In the genomic region with DNA sequence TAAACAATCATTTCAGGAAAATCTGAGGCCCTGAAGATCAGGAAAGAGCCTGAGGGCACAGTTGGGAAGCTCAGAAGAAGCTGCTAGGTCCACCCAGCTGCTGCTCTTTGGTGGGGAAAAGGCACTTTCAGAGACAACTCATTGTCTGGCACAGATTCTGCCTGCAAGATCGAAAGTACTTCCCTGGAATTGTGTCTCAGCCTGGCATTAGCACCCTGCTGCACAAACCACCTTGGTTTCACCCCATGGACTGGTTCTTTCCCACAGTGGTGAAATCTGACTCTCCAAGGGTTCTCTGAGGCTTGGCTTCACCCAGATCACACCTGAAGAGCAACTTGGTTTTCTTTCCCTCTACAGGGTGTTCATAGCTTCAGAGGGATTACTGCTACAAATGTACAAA, we compare ENCODE assay signal across 1 cellular context.
A peak's percentile ranks its signal among the peaks of the same experiment; 100 is the strongest.
TF ChIP-seq lines count a peak whose summit lies in the region.

No MANE protein-coding gene starts in this region.

TF ChIP-seq in HEK293, 187 proteins besides CTCF, POLR2A, EP300 and RAD21 (continues in another document):
- TF ChIP-seq, protein P1, sequence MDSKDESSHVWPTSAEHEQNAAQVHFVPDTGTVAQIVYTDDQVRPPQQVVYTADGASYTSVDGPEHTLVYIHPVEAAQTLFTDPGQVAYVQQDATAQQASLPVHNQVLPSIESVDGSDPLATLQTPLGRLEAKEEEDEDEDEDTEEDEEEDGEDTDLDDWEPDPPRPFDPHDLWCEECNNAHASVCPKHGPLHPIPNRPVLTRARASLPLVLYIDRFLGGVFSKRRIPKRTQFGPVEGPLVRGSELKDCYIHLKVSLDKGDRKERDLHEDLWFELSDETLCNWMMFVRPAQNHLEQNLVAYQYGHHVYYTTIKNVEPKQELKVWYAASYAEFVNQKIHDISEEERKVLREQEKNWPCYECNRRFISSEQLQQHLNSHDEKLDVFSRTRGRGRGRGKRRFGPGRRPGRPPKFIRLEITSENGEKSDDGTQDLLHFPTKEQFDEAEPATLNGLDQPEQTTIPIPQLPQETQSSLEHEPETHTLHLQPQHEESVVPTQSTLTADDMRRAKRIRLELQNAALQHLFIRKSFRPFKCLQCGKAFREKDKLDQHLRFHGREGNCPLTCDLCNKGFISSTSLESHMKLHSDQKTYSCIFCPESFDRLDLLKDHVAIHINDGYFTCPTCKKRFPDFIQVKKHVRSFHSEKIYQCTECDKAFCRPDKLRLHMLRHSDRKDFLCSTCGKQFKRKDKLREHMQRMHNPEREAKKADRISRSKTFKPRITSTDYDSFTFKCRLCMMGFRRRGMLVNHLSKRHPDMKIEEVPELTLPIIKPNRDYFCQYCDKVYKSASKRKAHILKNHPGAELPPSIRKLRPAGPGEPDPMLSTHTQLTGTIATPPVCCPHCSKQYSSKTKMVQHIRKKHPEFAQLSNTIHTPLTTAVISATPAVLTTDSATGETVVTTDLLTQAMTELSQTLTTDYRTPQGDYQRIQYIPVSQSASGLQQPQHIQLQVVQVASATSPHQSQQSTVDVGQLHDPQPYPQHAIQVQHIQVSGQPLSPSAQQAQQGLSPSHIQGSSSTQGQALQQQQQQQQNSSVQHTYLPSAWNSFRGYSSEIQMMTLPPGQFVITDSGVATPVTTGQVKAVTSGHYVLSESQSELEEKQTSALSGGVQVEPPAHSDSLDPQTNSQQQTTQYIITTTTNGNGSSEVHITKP (tag by site-specific recombination; IDR thresholded peaks at IDR 0.05) = peak; percentile 96
- TF ChIP-seq, protein P2, sequence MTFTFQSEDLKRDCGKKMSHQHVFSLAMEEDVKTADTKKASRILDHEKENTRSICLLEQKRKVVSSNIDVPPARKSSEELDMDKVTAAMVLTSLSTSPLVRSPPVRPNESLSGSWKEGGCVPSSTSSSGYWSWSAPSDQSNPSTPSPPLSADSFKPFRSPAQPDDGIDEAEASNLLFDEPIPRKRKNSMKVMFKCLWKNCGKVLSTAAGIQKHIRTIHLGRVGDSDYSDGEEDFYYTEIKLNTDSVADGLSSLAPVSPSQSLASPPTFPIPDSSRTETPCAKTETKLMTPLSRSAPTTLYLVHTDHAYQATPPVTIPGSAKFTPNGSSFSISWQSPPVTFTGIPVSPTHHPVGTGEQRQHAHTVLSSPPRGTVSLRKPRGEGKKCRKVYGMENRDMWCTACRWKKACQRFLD (tag by site-specific recombination; IDR thresholded peaks at IDR 0.05) = no peak
- TF ChIP-seq ZNF48 (tag by site-specific recombination; IDR thresholded peaks at IDR 0.05) (no peak), PRDM1 (tag by site-specific recombination; IDR thresholded peaks at IDR 0.05) (0 out of 2 replicates have a peak, but pooled peaks have one; percentile 33), ZNF830 (tag by site-specific recombination; IDR thresholded peaks at IDR 0.05; ENCODE audit: low read depth) (no peak), GLIS1 (tag by site-specific recombination; IDR thresholded peaks at IDR 0.05) (peak; percentile 75), ZNF626 (tag by site-specific recombination; IDR thresholded peaks at IDR 0.05) (no peak), BCL11B (tag by site-specific recombination; IDR thresholded peaks at IDR 0.05; ENCODE audit: low read depth) (no peak), ZIC2 (tag by site-specific recombination; IDR thresholded peaks at IDR 0.05) (peak; percentile 64), ZBTB7A (tag by site-specific recombination; IDR thresholded peaks at IDR 0.05; ENCODE audit: low read depth) (no peak), GFI1B (tag by site-specific recombination; IDR thresholded peaks at IDR 0.05) (no peak), ZNF707 (tag by site-specific recombination; IDR thresholded peaks at IDR 0.05) (no peak), RBAK (tag by site-specific recombination; IDR thresholded peaks at IDR 0.05) (no peak), KLF10 (tag by site-specific recombination; IDR thresholded peaks at IDR 0.05) (no peak), ZNF157 (tag by site-specific recombination; IDR thresholded peaks at IDR 0.05) (no peak), ZNF792 (tag by site-specific recombination; IDR thresholded peaks at IDR 0.05) (no peak), ZNF596 (tag by site-specific recombination; IDR thresholded peaks at IDR 0.05) (no peak), ZNF658 (tag by site-specific recombination; IDR thresholded peaks at IDR 0.05) (no peak), ZNF239 (tag by site-specific recombination; IDR thresholded peaks at IDR 0.05) (no peak), ZBTB48 (tag by site-specific recombination; IDR thresholded peaks at IDR 0.05) (no peak), ZNF16 (tag by site-specific recombination; IDR thresholded peaks at IDR 0.05; ENCODE audit: low read depth) (no peak), ZNF214 (tag by site-specific recombination; IDR thresholded peaks at IDR 0.05; ENCODE audit: borderline replicate concordance) (no peak), ZNF354C (tag by site-specific recombination; IDR thresholded peaks at IDR 0.05; ENCODE audit: borderline replicate concordance, low read depth) (no peak), ZBTB17 (tag by site-specific recombination; IDR thresholded peaks at IDR 0.05) (no peak), ZNF624 (tag by site-specific recombination; IDR thresholded peaks at IDR 0.05) (no peak), ZNF561 (tag by site-specific recombination; IDR thresholded peaks at IDR 0.05; ENCODE audit: borderline replicate concordance) (no peak), KLF1 (tag by site-specific recombination; IDR thresholded peaks at IDR 0.05) (no peak), ZNF24 (tag by site-specific recombination; IDR thresholded peaks at IDR 0.05) (no peak), ZNF335 (tag by site-specific recombination; conservative IDR thresholded peaks at IDR 0.05) (peak; percentile 65), ZNF311 (tag by site-specific recombination; IDR thresholded peaks at IDR 0.05; ENCODE audit: borderline replicate concordance) (no peak), KLF7 (tag by site-specific recombination; IDR thresholded peaks at IDR 0.05; ENCODE audit: borderline replicate concordance) (no peak), ZBTB20 (tag by site-specific recombination; IDR thresholded peaks at IDR 0.05) (no peak), TRIM28 (IDR thresholded peaks at IDR 0.05; ENCODE audit: borderline replicate concordance, low read length) (no peak), ZNF292 (tag by site-specific recombination; IDR thresholded peaks at IDR 0.05; ENCODE audit: borderline replicate concordance, low read depth) (no peak)
- TF ChIP-seq, protein P3, sequence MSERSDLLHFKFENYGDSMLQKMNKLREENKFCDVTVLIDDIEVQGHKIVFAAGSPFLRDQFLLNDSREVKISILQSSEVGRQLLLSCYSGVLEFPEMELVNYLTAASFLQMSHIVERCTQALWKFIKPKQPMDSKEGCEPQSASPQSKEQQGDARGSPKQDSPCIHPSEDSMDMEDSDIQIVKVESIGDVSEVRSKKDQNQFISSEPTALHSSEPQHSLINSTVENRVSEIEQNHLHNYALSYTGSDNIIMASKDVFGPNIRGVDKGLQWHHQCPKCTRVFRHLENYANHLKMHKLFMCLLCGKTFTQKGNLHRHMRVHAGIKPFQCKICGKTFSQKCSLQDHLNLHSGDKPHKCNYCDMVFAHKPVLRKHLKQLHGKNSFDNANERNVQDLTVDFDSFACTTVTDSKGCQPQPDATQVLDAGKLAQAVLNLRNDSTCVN (tag by site-specific recombination; optimal IDR thresholded peaks at IDR 0.05) = no peak
- TF ChIP-seq, protein P4, sequence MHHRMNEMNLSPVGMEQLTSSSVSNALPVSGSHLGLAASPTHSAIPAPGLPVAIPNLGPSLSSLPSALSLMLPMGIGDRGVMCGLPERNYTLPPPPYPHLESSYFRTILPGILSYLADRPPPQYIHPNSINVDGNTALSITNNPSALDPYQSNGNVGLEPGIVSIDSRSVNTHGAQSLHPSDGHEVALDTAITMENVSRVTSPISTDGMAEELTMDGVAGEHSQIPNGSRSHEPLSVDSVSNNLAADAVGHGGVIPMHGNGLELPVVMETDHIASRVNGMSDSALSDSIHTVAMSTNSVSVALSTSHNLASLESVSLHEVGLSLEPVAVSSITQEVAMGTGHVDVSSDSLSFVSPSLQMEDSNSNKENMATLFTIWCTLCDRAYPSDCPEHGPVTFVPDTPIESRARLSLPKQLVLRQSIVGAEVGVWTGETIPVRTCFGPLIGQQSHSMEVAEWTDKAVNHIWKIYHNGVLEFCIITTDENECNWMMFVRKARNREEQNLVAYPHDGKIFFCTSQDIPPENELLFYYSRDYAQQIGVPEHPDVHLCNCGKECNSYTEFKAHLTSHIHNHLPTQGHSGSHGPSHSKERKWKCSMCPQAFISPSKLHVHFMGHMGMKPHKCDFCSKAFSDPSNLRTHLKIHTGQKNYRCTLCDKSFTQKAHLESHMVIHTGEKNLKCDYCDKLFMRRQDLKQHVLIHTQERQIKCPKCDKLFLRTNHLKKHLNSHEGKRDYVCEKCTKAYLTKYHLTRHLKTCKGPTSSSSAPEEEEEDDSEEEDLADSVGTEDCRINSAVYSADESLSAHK (tag by site-specific recombination; IDR thresholded peaks at IDR 0.05) = no peak
- TF ChIP-seq, protein P5, sequence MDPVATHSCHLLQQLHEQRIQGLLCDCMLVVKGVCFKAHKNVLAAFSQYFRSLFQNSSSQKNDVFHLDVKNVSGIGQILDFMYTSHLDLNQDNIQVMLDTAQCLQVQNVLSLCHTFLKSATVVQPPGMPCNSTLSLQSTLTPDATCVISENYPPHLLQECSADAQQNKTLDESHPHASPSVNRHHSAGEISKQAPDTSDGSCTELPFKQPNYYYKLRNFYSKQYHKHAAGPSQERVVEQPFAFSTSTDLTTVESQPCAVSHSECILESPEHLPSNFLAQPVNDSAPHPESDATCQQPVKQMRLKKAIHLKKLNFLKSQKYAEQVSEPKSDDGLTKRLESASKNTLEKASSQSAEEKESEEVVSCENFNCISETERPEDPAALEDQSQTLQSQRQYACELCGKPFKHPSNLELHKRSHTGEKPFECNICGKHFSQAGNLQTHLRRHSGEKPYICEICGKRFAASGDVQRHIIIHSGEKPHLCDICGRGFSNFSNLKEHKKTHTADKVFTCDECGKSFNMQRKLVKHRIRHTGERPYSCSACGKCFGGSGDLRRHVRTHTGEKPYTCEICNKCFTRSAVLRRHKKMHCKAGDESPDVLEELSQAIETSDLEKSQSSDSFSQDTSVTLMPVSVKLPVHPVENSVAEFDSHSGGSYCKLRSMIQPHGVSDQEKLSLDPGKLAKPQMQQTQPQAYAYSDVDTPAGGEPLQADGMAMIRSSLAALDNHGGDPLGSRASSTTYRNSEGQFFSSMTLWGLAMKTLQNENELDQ (tag by site-specific recombination; IDR thresholded peaks at IDR 0.05; ENCODE audit: low read depth) = no peak
- TF ChIP-seq, protein P6, sequence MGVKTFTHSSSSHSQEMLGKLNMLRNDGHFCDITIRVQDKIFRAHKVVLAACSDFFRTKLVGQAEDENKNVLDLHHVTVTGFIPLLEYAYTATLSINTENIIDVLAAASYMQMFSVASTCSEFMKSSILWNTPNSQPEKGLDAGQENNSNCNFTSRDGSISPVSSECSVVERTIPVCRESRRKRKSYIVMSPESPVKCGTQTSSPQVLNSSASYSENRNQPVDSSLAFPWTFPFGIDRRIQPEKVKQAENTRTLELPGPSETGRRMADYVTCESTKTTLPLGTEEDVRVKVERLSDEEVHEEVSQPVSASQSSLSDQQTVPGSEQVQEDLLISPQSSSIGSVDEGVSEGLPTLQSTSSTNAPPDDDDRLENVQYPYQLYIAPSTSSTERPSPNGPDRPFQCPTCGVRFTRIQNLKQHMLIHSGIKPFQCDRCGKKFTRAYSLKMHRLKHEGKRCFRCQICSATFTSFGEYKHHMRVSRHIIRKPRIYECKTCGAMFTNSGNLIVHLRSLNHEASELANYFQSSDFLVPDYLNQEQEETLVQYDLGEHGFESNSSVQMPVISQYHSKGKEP (tag by site-specific recombination; IDR thresholded peaks at IDR 0.05) = no peak
- TF ChIP-seq, protein P7, sequence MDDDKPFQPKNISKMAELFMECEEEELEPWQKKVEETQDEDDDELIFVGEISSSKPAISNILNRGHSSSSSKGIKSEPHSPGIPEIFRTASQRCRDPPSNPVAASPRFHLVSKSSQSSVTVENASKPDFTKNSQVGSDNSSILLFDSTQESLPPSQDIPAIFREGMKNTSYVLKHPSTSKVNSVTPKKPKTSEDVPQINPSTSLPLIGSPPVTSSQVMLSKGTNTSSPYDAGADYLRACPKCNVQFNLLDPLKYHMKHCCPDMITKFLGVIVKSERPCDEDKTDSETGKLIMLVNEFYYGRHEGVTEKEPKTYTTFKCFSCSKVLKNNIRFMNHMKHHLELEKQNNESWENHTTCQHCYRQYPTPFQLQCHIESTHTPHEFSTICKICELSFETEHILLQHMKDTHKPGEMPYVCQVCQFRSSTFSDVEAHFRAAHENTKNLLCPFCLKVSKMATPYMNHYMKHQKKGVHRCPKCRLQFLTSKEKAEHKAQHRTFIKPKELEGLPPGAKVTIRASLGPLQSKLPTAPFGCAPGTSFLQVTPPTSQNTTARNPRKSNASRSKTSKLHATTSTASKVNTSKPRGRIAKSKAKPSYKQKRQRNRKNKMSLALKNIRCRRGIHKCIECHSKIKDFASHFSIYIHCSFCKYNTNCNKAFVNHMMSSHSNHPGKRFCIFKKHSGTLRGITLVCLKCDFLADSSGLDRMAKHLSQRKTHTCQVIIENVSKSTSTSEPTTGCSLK (tag by site-specific recombination; IDR thresholded peaks at IDR 0.05) = no peak
- TF ChIP-seq, protein P8, sequence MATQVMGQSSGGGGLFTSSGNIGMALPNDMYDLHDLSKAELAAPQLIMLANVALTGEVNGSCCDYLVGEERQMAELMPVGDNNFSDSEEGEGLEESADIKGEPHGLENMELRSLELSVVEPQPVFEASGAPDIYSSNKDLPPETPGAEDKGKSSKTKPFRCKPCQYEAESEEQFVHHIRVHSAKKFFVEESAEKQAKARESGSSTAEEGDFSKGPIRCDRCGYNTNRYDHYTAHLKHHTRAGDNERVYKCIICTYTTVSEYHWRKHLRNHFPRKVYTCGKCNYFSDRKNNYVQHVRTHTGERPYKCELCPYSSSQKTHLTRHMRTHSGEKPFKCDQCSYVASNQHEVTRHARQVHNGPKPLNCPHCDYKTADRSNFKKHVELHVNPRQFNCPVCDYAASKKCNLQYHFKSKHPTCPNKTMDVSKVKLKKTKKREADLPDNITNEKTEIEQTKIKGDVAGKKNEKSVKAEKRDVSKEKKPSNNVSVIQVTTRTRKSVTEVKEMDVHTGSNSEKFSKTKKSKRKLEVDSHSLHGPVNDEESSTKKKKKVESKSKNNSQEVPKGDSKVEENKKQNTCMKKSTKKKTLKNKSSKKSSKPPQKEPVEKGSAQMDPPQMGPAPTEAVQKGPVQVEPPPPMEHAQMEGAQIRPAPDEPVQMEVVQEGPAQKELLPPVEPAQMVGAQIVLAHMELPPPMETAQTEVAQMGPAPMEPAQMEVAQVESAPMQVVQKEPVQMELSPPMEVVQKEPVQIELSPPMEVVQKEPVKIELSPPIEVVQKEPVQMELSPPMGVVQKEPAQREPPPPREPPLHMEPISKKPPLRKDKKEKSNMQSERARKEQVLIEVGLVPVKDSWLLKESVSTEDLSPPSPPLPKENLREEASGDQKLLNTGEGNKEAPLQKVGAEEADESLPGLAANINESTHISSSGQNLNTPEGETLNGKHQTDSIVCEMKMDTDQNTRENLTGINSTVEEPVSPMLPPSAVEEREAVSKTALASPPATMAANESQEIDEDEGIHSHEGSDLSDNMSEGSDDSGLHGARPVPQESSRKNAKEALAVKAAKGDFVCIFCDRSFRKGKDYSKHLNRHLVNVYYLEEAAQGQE (tag by site-specific recombination; IDR thresholded peaks at IDR 0.05) = no peak
- TF ChIP-seq, protein P9, sequence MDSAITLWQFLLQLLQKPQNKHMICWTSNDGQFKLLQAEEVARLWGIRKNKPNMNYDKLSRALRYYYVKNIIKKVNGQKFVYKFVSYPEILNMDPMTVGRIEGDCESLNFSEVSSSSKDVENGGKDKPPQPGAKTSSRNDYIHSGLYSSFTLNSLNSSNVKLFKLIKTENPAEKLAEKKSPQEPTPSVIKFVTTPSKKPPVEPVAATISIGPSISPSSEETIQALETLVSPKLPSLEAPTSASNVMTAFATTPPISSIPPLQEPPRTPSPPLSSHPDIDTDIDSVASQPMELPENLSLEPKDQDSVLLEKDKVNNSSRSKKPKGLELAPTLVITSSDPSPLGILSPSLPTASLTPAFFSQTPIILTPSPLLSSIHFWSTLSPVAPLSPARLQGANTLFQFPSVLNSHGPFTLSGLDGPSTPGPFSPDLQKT (IDR thresholded peaks at IDR 0.05; ENCODE audit: borderline replicate concordance, low read depth, low read length) = no peak
